In the genomic region with DNA sequence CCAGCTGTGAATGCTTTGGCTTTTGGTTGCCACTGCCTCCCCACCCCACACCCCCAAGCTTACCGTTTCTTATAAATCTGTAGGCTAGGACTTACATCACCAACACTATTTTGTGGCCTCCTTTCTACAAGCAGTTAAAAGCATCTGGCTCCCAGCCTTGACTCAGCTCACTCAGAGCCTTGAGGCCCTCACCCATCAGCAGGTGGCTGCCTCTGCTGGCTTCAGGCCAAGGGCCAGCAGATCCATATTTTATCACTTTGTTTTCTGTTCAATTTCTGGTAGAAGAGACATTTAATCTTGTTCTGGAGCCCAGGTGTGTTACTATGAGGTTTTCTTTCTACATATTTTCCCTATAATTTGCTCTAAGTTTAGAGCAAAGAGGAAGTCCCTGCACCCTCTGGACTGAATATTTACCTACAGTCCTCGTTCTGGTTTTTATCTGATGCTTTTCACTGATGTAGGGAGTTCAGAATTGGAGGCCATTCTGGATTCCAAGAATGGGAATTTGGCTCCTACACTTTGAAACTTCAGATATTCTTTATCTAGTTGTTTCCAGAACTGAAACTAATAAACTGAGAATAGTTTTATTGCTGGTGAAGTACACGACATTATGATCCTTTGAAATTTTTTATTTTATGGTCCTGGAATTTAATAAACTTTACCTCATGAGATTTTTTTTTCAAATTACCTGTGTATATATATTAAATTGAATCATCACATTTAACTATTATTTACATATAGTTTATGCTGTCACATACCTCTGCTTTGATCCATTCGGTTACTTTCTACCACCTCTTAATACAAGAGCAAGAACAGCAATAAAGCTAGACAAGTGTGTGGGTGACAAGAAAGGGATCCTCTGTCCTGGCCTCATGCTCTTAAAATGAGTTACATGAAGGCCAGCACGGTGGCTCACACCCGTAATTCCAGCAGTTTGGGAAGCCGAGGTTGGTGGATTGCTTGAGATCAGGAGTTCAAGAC, we compare ENCODE assay signal across 14 cellular contexts. TPM values are rescaled to one million over a fixed set of nuclear protein-coding genes. Genes with fewer than 3 reads are reported as not detected.
"Had no signal": no experiment of that assay in that cellular context is flagged by ENCODE, and none has a peak within 500 bp of the region (broad histone marks: within the 10 kb centered on the region; RNA-seq: fewer than 3 reads in every experiment).

No MANE protein-coding gene starts in this region.

- DNase-seq: activated CD4-positive, alpha-beta T cell treated with anti-CD3 and anti-CD28 coated beads, Interleukin-2, amount 50 U/mL, for 4 hours; activated naive CD4-positive, alpha-beta T cell treated with anti-CD3 and anti-CD28 coated beads for 36 hours; activated naive CD8-positive, alpha-beta T cell treated with anti-CD3 and anti-CD28 coated beads, Interleukin-2, amount 50 U/mL, for 24 hours; cerebellar nuclear complex; effector memory CD8-positive, alpha-beta T cell; foreskin keratinocyte; kidney glomerular epithelial cell; pancreas; stimulated activated CD4-positive, alpha-beta T cell treated with anti-CD3 and anti-CD28 coated beads, Interleukin-2, amount 100 ng/mL, for 24 hours; T1000 had no signal

- H3K27ac ChIP-seq: ascending aorta, breast epithelium, foreskin keratinocyte, neural progenitor cell, pancreas had no signal

- H3K27me3 ChIP-seq: ascending aorta, breast epithelium, foreskin keratinocyte, neural progenitor cell, pancreas had no signal

- H3K4me3 ChIP-seq: ascending aorta, breast epithelium, neural progenitor cell, pancreas had no signal

- H3K36me3 ChIP-seq: ascending aorta, breast epithelium, neural progenitor cell, pancreas had no signal

- H3K4me1 ChIP-seq: ascending aorta, breast epithelium, foreskin keratinocyte, neural progenitor cell, pancreas had no signal

- H3K9me3 ChIP-seq: ascending aorta, breast epithelium, pancreas had no signal

RNA-seq across cellular contexts. Expression of a gene that starts 22.2 kb away (rescaled TPM):
- total RNA-seq: activated naive CD4-positive, alpha-beta T cell treated with anti-CD3 and anti-CD28 coated beads for 36 hours; activated T-helper 2 cell treated with anti-CD3 and anti-CD28 coated beads, Interferon-gamma antibody, Interleukin-2, Interleukin-4, amounts not matched to agents 10 μg/mL and 5 μg/mL and 100 μg/mL, durations not matched to agents 14 hours and 24 hours and 36 hours had no signal
